12 cellular contexts compared by ENCODE assay signal in genomic region chr12:27337376-27337775, GRCh38. TPM values are rescaled to one million over a fixed set of nuclear protein-coding genes. Genes with fewer than 3 reads are reported as not detected.
"Had no signal": no experiment of that assay in that cellular context is flagged by ENCODE, and none has a peak within 500 bp of the region (broad histone marks: within the 10 kb centered on the region; RNA-seq: fewer than 3 reads in every experiment).

No MANE protein-coding gene starts in this region.

- H3K4me3 Mint-ChIP-seq: activated CD8-positive, alpha-beta T cell treated with anti-CD3 and anti-CD28 coated beads, Interleukin-2, amount 10 ng/mL, durations not matched to agents 7 days and 5 days; immature natural killer cell; stimulated activated naive CD8-positive, alpha-beta T cell treated with anti-CD3 and anti-CD28 coated beads, Interleukin-15, Interleukin-2, amounts not matched to agents 100 ng/mL and 50 ng/mL, for 24 hours had no signal

- ATAC-seq: activated CD8-positive, alpha-beta T cell treated with anti-CD3 and anti-CD28 coated beads, Interleukin-2, amount 10 ng/mL, durations not matched to agents 7 days and 5 days; left cardiac atrium had no signal

- H3K36me3 ChIP-seq: ovary, thoracic aorta had no signal

- H3K9me3 ChIP-seq: ovary, thoracic aorta had no signal

- H3K27me3 ChIP-seq: ovary had no signal

- H3K4me3 ChIP-seq: ovary, thoracic aorta had no signal

- DNase-seq: activated CD4-positive, alpha-beta T cell treated with anti-CD3 and anti-CD28 coated beads for 4 hours; activated CD8-positive, alpha-beta memory T cell treated with anti-CD3 and anti-CD28 coated beads, Interleukin-2, amount 50 U/mL, for 48 hours; activated CD8-positive, alpha-beta T cell treated with anti-CD3 and anti-CD28 coated beads, Interleukin-2, amount 10 ng/mL, durations not matched to agents 7 days and 5 days; activated naive CD4-positive, alpha-beta T cell; aorta; immature natural killer cell; left cardiac atrium; ovary; stimulated activated CD4-positive, alpha-beta T cell treated with anti-CD3 and anti-CD28 coated beads, Interleukin-4, amount 100 ng/mL, for 1 hour; T-helper 1 cell had no signal

- H3K27ac Mint-ChIP-seq: activated CD8-positive, alpha-beta T cell treated with anti-CD3 and anti-CD28 coated beads, Interleukin-2, amount 10 ng/mL, durations not matched to agents 7 days and 5 days; immature natural killer cell; stimulated activated naive CD8-positive, alpha-beta T cell treated with anti-CD3 and anti-CD28 coated beads, Interleukin-15, Interleukin-2, amounts not matched to agents 100 ng/mL and 50 ng/mL, for 24 hours had no signal

- H3K9me3 Mint-ChIP-seq: immature natural killer cell; stimulated activated naive CD8-positive, alpha-beta T cell treated with anti-CD3 and anti-CD28 coated beads, Interleukin-15, Interleukin-2, amounts not matched to agents 100 ng/mL and 50 ng/mL, for 24 hours had no signal

- H3K27ac ChIP-seq: ovary, thoracic aorta had no signal

- H3K36me3 Mint-ChIP-seq: immature natural killer cell had no signal

RNA-seq across cellular contexts. Expression of gene BMAL2, which starts 4.7 kb away (rescaled TPM):
- polyA plus RNA-seq: immature natural killer cell had no signal
